In genomic region chr3:168533600-168533999, GRCh38 we compare ENCODE assay signal across 1 cellular context.
TF ChIP-seq lines count a peak whose summit lies in the region.

No MANE protein-coding gene starts in this region.

TF ChIP-seq in GM12878, 131 proteins besides CTCF, POLR2A, EP300 and RAD21 (continued from another document):
- no peak for TF ChIP-seq CBX5 (IDR thresholded peaks at IDR 0.05; ENCODE audit: low read depth)
- no peak for TF ChIP-seq ATF3 (IDR thresholded peaks at IDR 0.05; ENCODE audit: borderline replicate concordance, extremely low read depth, low read depth, low read length)
- TF ChIP-seq SMAD1 (IDR thresholded peaks at IDR 0.05; ENCODE audit: low read depth, partially characterized antibody): peak; percentile 50
- no peak for TF ChIP-seq JUNB (IDR thresholded peaks at IDR 0.05)
- TF ChIP-seq MTA2 (IDR thresholded peaks at IDR 0.05; ENCODE audit: low read depth): 0 out of 2 replicates have a peak, but pooled peaks have one; percentile 50
- TF ChIP-seq HDAC2 (IDR thresholded peaks at IDR 0.05): no peak
- TF ChIP-seq MTA3 (IDR thresholded peaks at IDR 0.05; ENCODE audit: borderline replicate concordance, low read length): no peak
- no peak for TF ChIP-seq BRCA1 (IDR thresholded peaks at IDR 0.05; ENCODE audit: low read depth, low read length)
- peak; percentile 35; the same call in 1 of the 2 replicates for TF ChIP-seq RELB (IDR thresholded peaks at IDR 0.05; ENCODE audit: low read depth)
- peak; percentile 59; the same call in 1 of the 2 replicates for TF ChIP-seq ZNF384 (IDR thresholded peaks at IDR 0.05; ENCODE audit: borderline replicate concordance, low read depth, low read length)
- TF ChIP-seq TAF1 (IDR thresholded peaks at IDR 0.05; ENCODE audit: borderline replicate concordance, low read depth, low read length): no peak
- no peak for TF ChIP-seq CHD4 (IDR thresholded peaks at IDR 0.05)
- TF ChIP-seq E4F1 (IDR thresholded peaks at IDR 0.05; ENCODE audit: borderline replicate concordance, partially characterized antibody): no peak
- no peak for TF ChIP-seq TCF12 (IDR thresholded peaks at IDR 0.05; ENCODE audit: low read depth, low read length)
- TF ChIP-seq POU2F2 (IDR thresholded peaks at IDR 0.05; ENCODE audit: borderline replicate concordance, low read depth, low read length): no peak
- no peak for TF ChIP-seq CEBPZ (IDR thresholded peaks at IDR 0.05; ENCODE audit: low read depth, low read length)
- no peak for TF ChIP-seq PKNOX1 (IDR thresholded peaks at IDR 0.05)
- no peak for TF ChIP-seq ZNF274 (IDR thresholded peaks at IDR 0.05; ENCODE audit: insufficient read depth, insufficient read length)
- no peak for TF ChIP-seq TARDBP (IDR thresholded peaks at IDR 0.05; ENCODE audit: borderline replicate concordance)
- TF ChIP-seq MAX (IDR thresholded peaks at IDR 0.05; ENCODE audit: low read depth, low read length): no peak
- TF ChIP-seq RFX5 (IDR thresholded peaks at IDR 0.05; ENCODE audit: low read depth, low read length): no peak
- no peak for TF ChIP-seq ZNF592 (IDR thresholded peaks at IDR 0.05)
- TF ChIP-seq SREBF2 (IDR thresholded peaks at IDR 0.05; ENCODE audit: low read length): no peak
- no peak for TF ChIP-seq RB1 (IDR thresholded peaks at IDR 0.05; ENCODE audit: borderline replicate concordance)
- TF ChIP-seq REST (IDR thresholded peaks at IDR 0.05; ENCODE audit: low read depth, low read length): no peak
- TF ChIP-seq NR2C1 (IDR thresholded peaks at IDR 0.05): no peak
- TF ChIP-seq YBX1 (IDR thresholded peaks at IDR 0.05): no peak
- TF ChIP-seq RUNX3 (IDR thresholded peaks at IDR 0.05; ENCODE audit: low read length): no peak
